8 cellular contexts compared by ENCODE assay signal in genomic region chrX:41180194-41180902, GRCh38.
DNase-seq lines count a peak whose midpoint lies in the region.

No MANE protein-coding gene starts in this region.

- H3K36me3 ChIP-seq in neuronal stem cell (replicated peaks in 1 of 2; ENCODE audit: control insufficient read depth in 2 of 2, insufficient read depth in 2 of 2, low read length in 2 of 2) = peaks cover 3 to 71% of the 10 kb centered on the region in 2 donors

- no peak overlapping the region for H3K4me2 ChIP-seq in neuronal stem cell (ENCODE audit: insufficient read depth, low read length, poor library complexity, severe bottlenecking)

- no peak overlapping the region for H3K23ac ChIP-seq in neuronal stem cell (ENCODE audit: low read depth, low read length, poor library complexity)

- H3K18ac ChIP-seq in neuronal stem cell (ENCODE audit: low read length) = no peak overlapping the region

- H3K4ac ChIP-seq in neuronal stem cell (ENCODE audit: low read length) = no peak overlapping the region

- no peak overlapping the region for H2AK5ac ChIP-seq in neuronal stem cell (ENCODE audit: low read depth, low read length)

- no peak overlapping the region for H2BK12ac ChIP-seq in neuronal stem cell (ENCODE audit: low read length)

- peak; percentile 37 for DNase-seq in COLO829 (ENCODE audit: low spot score)
- peak; percentile 35 for DNase-seq in GM19240 (ENCODE audit: insufficient read length, low spot score)
- peak; percentile 45 for DNase-seq in HT1080 (ENCODE audit: low read depth)
- DNase-seq in RKO (ENCODE audit: low spot score) = peak; percentile 76
- peak; percentile 25 for DNase-seq in activated gamma-delta T cell treated with anti-CD3 and anti-CD28 coated beads, Interleukin-2, amount 50 U/mL, for 16 hours (ENCODE audit: low read depth)
- peak; percentile 27 for DNase-seq in globus pallidus (ENCODE audit: low spot score)
- DNase-seq in retina = peak; percentile 57
- DNase-seq in neuronal stem cell (ENCODE audit: low spot score) = no peak

- H3K27me3 ChIP-seq in neuronal stem cell (ENCODE audit: control insufficient read depth in 3 of 3, insufficient read depth in 3 of 3, low read depth in 1 of 3, low read length in 3 of 3) = no peaks in the 10 kb centered on the region

- no peak overlapping the region for H2BK5ac ChIP-seq in neuronal stem cell (ENCODE audit: low read length)

- no peak overlapping the region for H2AFZ ChIP-seq in neuronal stem cell (ENCODE audit: low read length)

- no peak overlapping the region for H4K8ac ChIP-seq in neuronal stem cell (ENCODE audit: low read depth, low read length)

- H3K14ac ChIP-seq in neuronal stem cell (ENCODE audit: low read length) = no peak overlapping the region

- H4K91ac ChIP-seq in neuronal stem cell (ENCODE audit: low read depth, low read length, poor library complexity) = no peak overlapping the region

- no peak overlapping the region for H3K9ac ChIP-seq in neuronal stem cell (ENCODE audit: low read depth, low read length, poor library complexity)

- no peaks in the 10 kb centered on the region for H3K79me1 ChIP-seq in neuronal stem cell (ENCODE audit: low read depth, low read length)

- no peak overlapping the region for H2BK120ac ChIP-seq in neuronal stem cell (ENCODE audit: low read depth, low read length)

- no peaks in the 10 kb centered on the region for H3K9me3 ChIP-seq in neuronal stem cell (replicated peaks in 1 of 2; ENCODE audit: control insufficient read depth in 2 of 2, insufficient read depth in 1 of 2, low read depth in 1 of 2, low read length in 2 of 2)

- H3K4me3 ChIP-seq in neuronal stem cell (ENCODE audit: low read length in 2 of 2) = no peak overlapping the region

- H3K4me1 ChIP-seq in neuronal stem cell (ENCODE audit: control insufficient read depth in 2 of 2, insufficient read depth in 1 of 2, low read depth in 1 of 2, low read length in 2 of 2) = no peaks in the 10 kb centered on the region

- no peak overlapping the region for H2BK15ac ChIP-seq in neuronal stem cell (ENCODE audit: low read length)

- H3K27ac ChIP-seq in neuronal stem cell (replicated peaks; ENCODE audit: low read length) = no peak overlapping the region

- no CpG with 5 or more reads among the region's 5 CpGs for WGBS in neuronal stem cell (ENCODE audit: extremely low coverage in 2 of 2, insufficient read length in 2 of 2, insufficient replicate concordance in 1 of 2), 2 donors
